Comparison of ENCODE assay signal across 35 cellular contexts in genomic region chr10:67571503-67571902, GRCh38.
"Had no signal": no experiment of that assay in that cellular context is flagged by ENCODE, and none has a peak within 500 bp of the region (broad histone marks: within the 10 kb centered on the region; RNA-seq: fewer than 3 reads in every experiment).

No MANE protein-coding gene starts in this region.

- H3K9me3 ChIP-seq: adrenal gland, body of pancreas, breast epithelium had no signal

- H3K4me1 Mint-ChIP-seq: activated B cell treated with CpG ODN at 0.5 μM for 24 hours; activated CD4-positive, alpha-beta T cell treated with anti-CD3 and anti-CD28 coated beads, Interleukin-2, amount 10 ng/mL, durations not matched to agents 24 days and 14 days; activated naive CD8-positive, alpha-beta T cell treated with anti-CD3 and anti-CD28 coated beads for 36 hours; activated T-helper 17 cell treated with anti-CD3 and anti-CD28 coated beads, Interleukin-2, amount 50 U/mL, for 72 hours had no signal

- H3K27me3 Mint-ChIP-seq: activated B cell treated with CpG ODN at 0.5 μM for 24 hours; activated CD4-positive, alpha-beta memory T cell treated with anti-CD3 and anti-CD28 coated beads for 36 hours; activated CD8-positive, alpha-beta T cell treated with anti-CD3 and anti-CD28 coated beads for 36 hours; activated T-helper 17 cell treated with anti-CD3 and anti-CD28 coated beads, Interleukin-2, amount 50 U/mL, for 72 hours had no signal

- H3K4me3 ChIP-seq: adrenal gland, body of pancreas, breast epithelium had no signal

- DNase-seq: activated B cell treated with CpG ODN at 0.5 μM for 24 hours; activated CD4-positive, alpha-beta memory T cell treated with anti-CD3 and anti-CD28 coated beads for 36 hours; activated CD4-positive, alpha-beta T cell treated with anti-CD3 and anti-CD28 coated beads for 4 hours; activated CD4-positive, alpha-beta T cell treated with anti-CD3 and anti-CD28 coated beads, Interleukin-2, amount 10 ng/mL, durations not matched to agents 24 days and 14 days; activated CD4-positive, alpha-beta T cell treated with anti-CD3 and anti-CD28 coated beads, Interleukin-2, amount 50 U/mL, for 1 hour; activated CD4-positive, alpha-beta T cell treated with anti-CD3 and anti-CD28 coated beads, Interleukin-2, amount 50 U/mL, for 4 hours; activated CD4-positive, CD25-positive, alpha-beta regulatory T cell treated with anti-CD3 and anti-CD28 coated beads, Interleukin-2, amount 50 U/mL, for 72 hours; activated CD8-positive, alpha-beta memory T cell treated with anti-CD3 and anti-CD28 coated beads, Interleukin-2, amount 50 U/mL, for 4 hours; activated CD8-positive, alpha-beta T cell treated with anti-CD3 and anti-CD28 coated beads for 36 hours; activated effector memory CD4-positive, alpha-beta T cell treated with anti-CD3 and anti-CD28 coated beads, Interleukin-2, amount 50 U/mL, for 16 hours; activated gamma-delta T cell treated with Interleukin-2 at 50 U/mL for 16 hours; activated naive CD4-positive, alpha-beta T cell; activated naive CD4-positive, alpha-beta T cell treated with anti-CD3 and anti-CD28 coated beads for 36 hours; activated naive CD4-positive, alpha-beta T cell treated with anti-CD3 and anti-CD28 coated beads, Interleukin-2, amount 50 U/mL, for 16 hours; activated naive CD8-positive, alpha-beta T cell treated with anti-CD3 and anti-CD28 coated beads for 36 hours; activated T-cell treated with anti-CD3 and anti-CD28 coated beads for 4 hours; activated T-cell treated with anti-CD3 and anti-CD28 coated beads, Interleukin-2, amount 50 U/mL, for 1 hour; activated T-cell treated with anti-CD3 and anti-CD28 coated beads, Interleukin-2, amount 50 U/mL, for 4 hours; activated T-cell treated with anti-CD3 and anti-CD28 coated beads, Interleukin-2, amount 50 U/mL, for 72 hours; adrenal gland; amniotic stem cell; aorta; body of pancreas; brain microvascular endothelial cell; central memory CD4-positive, alpha-beta T cell; T-helper 1 cell; T-helper 2 cell; T-helper 9 cell had no signal

- H3K27ac Mint-ChIP-seq: activated B cell treated with CpG ODN at 0.5 μM for 24 hours; activated CD4-positive, alpha-beta memory T cell treated with anti-CD3 and anti-CD28 coated beads for 36 hours; activated CD4-positive, alpha-beta T cell treated with anti-CD3 and anti-CD28 coated beads, Interleukin-2, amount 10 ng/mL, durations not matched to agents 24 days and 14 days; activated CD8-positive, alpha-beta T cell treated with anti-CD3 and anti-CD28 coated beads for 36 hours; activated naive CD4-positive, alpha-beta T cell treated with anti-CD3 and anti-CD28 coated beads for 36 hours; activated naive CD4-positive, alpha-beta T cell treated with anti-CD3 and anti-CD28 coated beads, Interleukin-2, amount 50 U/mL, for 72 hours; activated naive CD8-positive, alpha-beta T cell treated with anti-CD3 and anti-CD28 coated beads for 36 hours; activated T-cell treated with anti-CD3 and anti-CD28 coated beads, Interleukin-2, amount 50 U/mL, for 72 hours; activated T-helper 1 cell treated with anti-CD3 and anti-CD28 coated beads, Interleukin-12 subunit alpha, Interleukin-12 subunit beta, Interleukin-2, Interleukin-4 antibody, amounts not matched to agents 30 ng/mL and 10 ng/mL and 1 ng/mL, durations not matched to agents 14 hours and 24 hours and 36 hours; activated T-helper 17 cell treated with anti-CD3 and anti-CD28 coated beads, Interleukin-2, amount 50 U/mL, for 72 hours; T-helper 1 cell treated with Interleukin-12 subunit alpha and Interleukin-12 subunit beta and Interleukin-4 antibody, amounts not matched to agents 30 μg/mL and 1 μg/mL, for 36 hours; T-helper 2 cell treated with Interferon-gamma antibody and Interleukin-4, amounts not matched to agents 5 μg/mL and 100 μg/mL, for 36 hours had no signal

- H3K27ac ChIP-seq: adrenal gland, body of pancreas, brain microvascular endothelial cell, breast epithelium, VCaP had no signal

- H3K4me3 Mint-ChIP-seq: activated B cell treated with CpG ODN at 0.5 μM for 24 hours; activated CD4-positive, alpha-beta memory T cell treated with anti-CD3 and anti-CD28 coated beads for 36 hours; activated CD4-positive, alpha-beta T cell treated with anti-CD3 and anti-CD28 coated beads, Interleukin-2, amount 10 ng/mL, durations not matched to agents 24 days and 14 days; activated CD8-positive, alpha-beta T cell treated with anti-CD3 and anti-CD28 coated beads for 36 hours; activated naive CD4-positive, alpha-beta T cell treated with anti-CD3 and anti-CD28 coated beads for 36 hours; activated naive CD8-positive, alpha-beta T cell treated with anti-CD3 and anti-CD28 coated beads for 36 hours; activated T-cell treated with anti-CD3 and anti-CD28 coated beads, Interleukin-2, amount 50 U/mL, for 4 hours; activated T-cell treated with anti-CD3 and anti-CD28 coated beads, Interleukin-2, amount 50 U/mL, for 72 hours; activated T-helper 1 cell treated with anti-CD3 and anti-CD28 coated beads, Interleukin-12 subunit alpha, Interleukin-12 subunit beta, Interleukin-2, Interleukin-4 antibody, amounts not matched to agents 30 ng/mL and 10 ng/mL and 1 ng/mL, durations not matched to agents 14 hours and 24 hours and 36 hours; activated T-helper 17 cell treated with anti-CD3 and anti-CD28 coated beads, Interleukin-2, amount 50 U/mL, for 72 hours; T-helper 1 cell treated with Interleukin-12 subunit alpha and Interleukin-12 subunit beta and Interleukin-4 antibody, amounts not matched to agents 30 μg/mL and 1 μg/mL, for 36 hours; T-helper 2 cell treated with Interferon-gamma antibody and Interleukin-4, amounts not matched to agents 5 μg/mL and 100 μg/mL, for 36 hours had no signal

- H3K9me3 Mint-ChIP-seq: activated B cell treated with CpG ODN at 0.5 μM for 24 hours; activated CD4-positive, alpha-beta memory T cell treated with anti-CD3 and anti-CD28 coated beads for 36 hours; activated CD4-positive, alpha-beta T cell treated with anti-CD3 and anti-CD28 coated beads, Interleukin-2, amount 10 ng/mL, durations not matched to agents 24 days and 14 days; activated CD8-positive, alpha-beta T cell treated with anti-CD3 and anti-CD28 coated beads for 36 hours; activated naive CD4-positive, alpha-beta T cell treated with anti-CD3 and anti-CD28 coated beads for 36 hours; activated naive CD4-positive, alpha-beta T cell treated with anti-CD3 and anti-CD28 coated beads, Interleukin-2, amount 50 U/mL, for 72 hours; activated naive CD8-positive, alpha-beta T cell treated with anti-CD3 and anti-CD28 coated beads for 36 hours; activated T-cell treated with anti-CD3 and anti-CD28 coated beads, Interleukin-2, amount 50 U/mL, for 4 hours; activated T-cell treated with anti-CD3 and anti-CD28 coated beads, Interleukin-2, amount 50 U/mL, for 72 hours; activated T-helper 1 cell treated with anti-CD3 and anti-CD28 coated beads, Interleukin-12 subunit alpha, Interleukin-12 subunit beta, Interleukin-2, Interleukin-4 antibody, amounts not matched to agents 30 ng/mL and 10 ng/mL and 1 ng/mL, durations not matched to agents 14 hours and 24 hours and 36 hours; activated T-helper 17 cell treated with anti-CD3 and anti-CD28 coated beads, Interleukin-2, amount 50 U/mL, for 72 hours; T-helper 1 cell treated with Interleukin-12 subunit alpha and Interleukin-12 subunit beta and Interleukin-4 antibody, amounts not matched to agents 30 μg/mL and 1 μg/mL, for 36 hours; T-helper 2 cell treated with Interferon-gamma antibody and Interleukin-4, amounts not matched to agents 5 μg/mL and 100 μg/mL, for 36 hours had no signal

- H3K4me1 ChIP-seq: adrenal gland, body of pancreas, breast epithelium had no signal

- H3K36me3 ChIP-seq: adrenal gland, brain microvascular endothelial cell, breast epithelium had no signal

- ATAC-seq: activated CD8-positive, alpha-beta T cell treated with anti-CD3 and anti-CD28 coated beads for 36 hours; activated naive CD4-positive, alpha-beta T cell treated with anti-CD3 and anti-CD28 coated beads, Interleukin-2, amount 50 U/mL, for 72 hours; activated T-cell treated with anti-CD3 and anti-CD28 coated beads, Interleukin-2, amount 50 U/mL, for 4 hours; activated T-cell treated with anti-CD3 and anti-CD28 coated beads, Interleukin-2, amount 50 U/mL, for 72 hours; activated T-helper 17 cell treated with anti-CD3 and anti-CD28 coated beads, Interleukin-2, amount 50 U/mL, for 72 hours; body of pancreas had no signal

- H3K27me3 ChIP-seq: adrenal gland, body of pancreas, brain microvascular endothelial cell, breast epithelium had no signal

- H3K36me3 Mint-ChIP-seq: activated CD4-positive, alpha-beta memory T cell treated with anti-CD3 and anti-CD28 coated beads for 36 hours; activated naive CD4-positive, alpha-beta T cell treated with anti-CD3 and anti-CD28 coated beads, Interleukin-2, amount 50 U/mL, for 72 hours; activated naive CD8-positive, alpha-beta T cell treated with anti-CD3 and anti-CD28 coated beads for 36 hours had no signal
